In genomic region chr12:50520808-50521207, GRCh38 we compare ENCODE assay signal across 11 cellular contexts. TPM values are rescaled to one million over a fixed set of nuclear protein-coding genes. Genes with fewer than 3 reads are reported as not detected.
DNase-seq lines count a peak whose midpoint lies in the region; ATAC-seq and TF ChIP-seq lines count a peak whose summit lies in the region.
"Had no signal": no experiment of that assay in that cellular context is flagged by ENCODE, and none has a peak within 500 bp of the region (broad histone marks: within the 10 kb centered on the region; RNA-seq: fewer than 3 reads in every experiment).

No MANE protein-coding gene starts in this region.

- DNase-seq in DND-41 (no peak), WTC11 (ENCODE audit: low spot score) (no peak), globus pallidus (ENCODE audit: low spot score) (peak; percentile 38), retinal pigment epithelial cell (ENCODE audit: low read depth) (peak; percentile 89), GM13977 (ENCODE audit: low spot score) (no peak), NCI-H774 (lab: John Stamatoyannopoulos, UW) (no peak)
- DNase-seq: activated effector memory CD4-positive, alpha-beta T cell treated with Interleukin-2 at 50 U/mL for 16 hours; DMS53; NCI-H526 had no signal

- peaks cover 9% of the 10 kb centered on the region for H3K4me1 Mint-ChIP-seq in WTC11

- 0 out of 2 replicates have a peak overlapping the region, but pooled peaks have one; percentile 32 for H3K27ac ChIP-seq in DND-41 (ENCODE audit: low read length)

- no peaks in the 10 kb centered on the region; the same call in 1 of the 2 replicates for H3K4me1 ChIP-seq in DND-41 (ENCODE audit: insufficient read depth, low read length)

- peaks cover 17% of the 10 kb centered on the region; the same call in 1 of the 2 replicates for H4K20me1 ChIP-seq in DND-41 (ENCODE audit: insufficient read depth, low read length)

- no peak overlapping the region for H3K9ac ChIP-seq in DND-41 (ENCODE audit: low read depth, low read length)

- H3K4me3 ChIP-seq in DND-41 (ENCODE audit: low read depth in 1 of 2, low read length in 2 of 2): no peak overlapping the region
- no peak overlapping the region for H3K4me3 ChIP-seq in retinal pigment epithelial cell (ENCODE audit: low read length)

- ATAC-seq in DND-41 (ENCODE audit: insufficient read depth, low read depth): no peak
- no peak for ATAC-seq in WTC11
- no peak for ATAC-seq in GM19397 (IDR thresholded peaks at IDR 0.05; ENCODE audit: unreplicated experiment)
- no peak for ATAC-seq in HG03159 (IDR thresholded peaks at IDR 0.05; ENCODE audit: unreplicated experiment)

- H3K36me3 Mint-ChIP-seq in WTC11: peaks cover 6% of the 10 kb centered on the region

- no peak overlapping the region for H2AFZ ChIP-seq in DND-41 (ENCODE audit: low read depth, low read length)

- peaks cover 11% of the 10 kb centered on the region; the same call in 1 of the 2 replicates for H3K36me3 ChIP-seq in DND-41 (ENCODE audit: insufficient read depth, low read length)

- POLR2A ChIA-PET in WTC11 (lab: Charles Lee): no interaction called here

- TF ChIP-seq CTCF in DND-41 (IDR thresholded peaks at IDR 0.05; ENCODE audit: borderline replicate concordance, extremely low read depth, low read length, poor library complexity, severe bottlenecking) (no peak), WTC11 (IDR thresholded peaks at IDR 0.05) (no peak), retinal pigment epithelial cell (conservative IDR thresholded peaks at IDR 0.05; ENCODE audit: low read depth, low read length) (peak; percentile 7), GM13977 (IDR thresholded peaks at IDR 0.05; ENCODE audit: extremely low read depth, insufficient read depth, missing control alignments) (no peak)

- H3K4me2 ChIP-seq in DND-41 (ENCODE audit: insufficient read depth, low read length): no peak overlapping the region

- CTCF ChIA-PET in WTC11 (lab: Charles Lee): interaction anchor here (0.7 kb wide), 2 partner anchors 117 to 210 kb away, joined by 3 read pairs; no protein-coding TSS in a partner anchor

- H3K4me3 Mint-ChIP-seq in WTC11: no peak overlapping the region

- H3K27me3 ChIP-seq in DND-41 (ENCODE audit: insufficient read depth, low read length, poor library complexity): no peaks in the 10 kb centered on the region

- no peaks in the 10 kb centered on the region for H3K27me3 Mint-ChIP-seq in WTC11 (ENCODE audit: low read depth)

- peak overlapping the region; percentile 57; the same call in 1 of the 2 replicates for H3K27ac Mint-ChIP-seq in WTC11

- in situ Hi-C loops in GM13977 (cut with MboI; ENCODE audit: low pct_unique_long_range_greater_than_20kb, low sequenced_read_pairs, unreplicated experiment): loop anchor here (25.0 kb wide), 1 partner anchor 816 kb away; the partner anchor contains the start of gene CELA1

- H3K9me3 Mint-ChIP-seq in WTC11: no peaks in the 10 kb centered on the region

- no peaks in the 10 kb centered on the region for H3K9me3 ChIP-seq in DND-41 (ENCODE audit: insufficient read depth, low read length, severe bottlenecking)

- H3K79me2 ChIP-seq in DND-41 (ENCODE audit: insufficient read depth, low read length): peaks cover 89% of the 10 kb centered on the region

TF ChIP-seq in WTC11, 78 proteins besides CTCF, POLR2A, EP300 and RAD21:
- TF ChIP-seq NFYB (CRISPR knock-in tag; conservative IDR thresholded peaks at IDR 0.05; ENCODE audit: low read depth) (no peak), ZMAT4 (CRISPR knock-in tag; IDR thresholded peaks at IDR 0.05) (no peak), ELF4 (CRISPR knock-in tag; IDR thresholded peaks at IDR 0.05; ENCODE audit: low read depth) (no peak), NFE2L1 (CRISPR knock-in tag; IDR thresholded peaks at IDR 0.05) (no peak), ZBTB43 (CRISPR knock-in tag; IDR thresholded peaks at IDR 0.05) (no peak), HMGA2 (CRISPR knock-in tag; IDR thresholded peaks at IDR 0.05) (no peak), ERG (CRISPR knock-in tag; IDR thresholded peaks at IDR 0.05) (no peak), MAX (CRISPR knock-in tag; IDR thresholded peaks at IDR 0.05) (no peak)

RNA-seq across cellular contexts. Expression of gene DIP2B, which starts 16.0 kb away (rescaled TPM):
- 20.6 to 26.1 TPM (median 22.0 TPM) in 3 replicates for total RNA-seq in WTC11 (2021)

Comparison
In these comparisons a context has a peak if more than half of its experiments do, and no peak if none do; other contexts are left out.
1. DNase-seq: peak in globus pallidus (single experiment) and retinal pigment epithelial cell (single experiment); none in DND-41 (single experiment), WTC11 (single experiment), GM13977 (single experiment) and NCI-H774 (single experiment).